Comparison of ENCODE assay signal across 35 cellular contexts in genomic region chr12:52844386-52844785, GRCh38. TPM values are rescaled to one million over a fixed set of nuclear protein-coding genes. Genes with fewer than 3 reads are reported as not detected.
"Had no signal": no experiment of that assay in that cellular context is flagged by ENCODE, and none has a peak within 500 bp of the region (broad histone marks: within the 10 kb centered on the region; RNA-seq: fewer than 3 reads in every experiment).

No MANE protein-coding gene starts in this region.

- H3K9me3 ChIP-seq: adrenal gland, ascending aorta had no signal

- H3K27ac ChIP-seq: adrenal gland, ascending aorta, cardiac muscle cell, VCaP had no signal

- H3K27ac Mint-ChIP-seq: activated B cell treated with CpG ODN at 0.5 μM for 24 hours; activated CD4-positive, alpha-beta memory T cell treated with anti-CD3 and anti-CD28 coated beads, Interleukin-2, amount 10 ng/mL, durations not matched to agents 7 days and 5 days; activated CD4-positive, alpha-beta T cell treated with anti-CD3 and anti-CD28 coated beads for 36 hours; activated CD4-positive, alpha-beta T cell treated with anti-CD3 and anti-CD28 coated beads, Interleukin-2, amount 10 ng/mL, durations not matched to agents 7 days and 5 days; activated CD8-positive, alpha-beta memory T cell treated with anti-CD3 and anti-CD28 coated beads, Interleukin-2, amount 10 ng/mL, durations not matched to agents 7 days and 5 days; activated CD8-positive, alpha-beta T cell treated with anti-CD3 and anti-CD28 coated beads, Interleukin-2, amount 10 ng/mL, durations not matched to agents 7 days and 5 days; activated naive CD4-positive, alpha-beta T cell treated with anti-CD3 and anti-CD28 coated beads, Interleukin-2, amount 10 ng/mL, durations not matched to agents 7 days and 5 days; activated naive CD4-positive, alpha-beta T cell treated with anti-CD3 and anti-CD28 coated beads, Interleukin-2, amount 50 U/mL, for 24 hours; activated naive CD8-positive, alpha-beta T cell; activated T-cell treated with anti-CD3 and anti-CD28 coated beads, Interleukin-2, amount 50 U/mL, for 72 hours; activated T-helper 1 cell treated with anti-CD3 and anti-CD28 coated beads, Interleukin-12 subunit alpha, Interleukin-12 subunit beta, Interleukin-2, Interleukin-4 antibody, amounts not matched to agents 30 ng/mL and 10 ng/mL and 1 ng/mL, durations not matched to agents 14 hours and 24 hours and 36 hours; activated T-helper 17 cell treated with anti-CD3 and anti-CD28 coated beads, Interleukin-2, amount 50 U/mL, for 72 hours; brain; T-cell; T-helper 17 cell had no signal

- H3K27me3 Mint-ChIP-seq: activated CD4-positive, alpha-beta T cell treated with anti-CD3 and anti-CD28 coated beads for 36 hours; activated CD4-positive, alpha-beta T cell treated with anti-CD3 and anti-CD28 coated beads, Interleukin-2, amount 10 ng/mL, durations not matched to agents 7 days and 5 days; activated naive CD4-positive, alpha-beta T cell treated with anti-CD3 and anti-CD28 coated beads, Interleukin-2, amount 50 U/mL, for 24 hours; activated naive CD8-positive, alpha-beta T cell had no signal

- H3K4me3 ChIP-seq: adrenal gland, ascending aorta, cardiac muscle cell had no signal

- FAIRE-seq: TTC549 had no signal

- H3K36me3 Mint-ChIP-seq: activated CD8-positive, alpha-beta memory T cell treated with anti-CD3 and anti-CD28 coated beads, Interleukin-2, amount 10 ng/mL, durations not matched to agents 7 days and 5 days; activated naive CD4-positive, alpha-beta T cell treated with anti-CD3 and anti-CD28 coated beads, Interleukin-2, amount 10 ng/mL, durations not matched to agents 7 days and 5 days; activated naive CD4-positive, alpha-beta T cell treated with anti-CD3 and anti-CD28 coated beads, Interleukin-2, amount 50 U/mL, for 24 hours; activated naive CD8-positive, alpha-beta T cell; brain; T-cell had no signal

- H3K9me3 Mint-ChIP-seq: activated B cell treated with CpG ODN at 0.5 μM for 24 hours; activated CD4-positive, alpha-beta memory T cell treated with anti-CD3 and anti-CD28 coated beads, Interleukin-2, amount 10 ng/mL, durations not matched to agents 7 days and 5 days; activated CD4-positive, alpha-beta T cell treated with anti-CD3 and anti-CD28 coated beads, Interleukin-2, amount 10 ng/mL, durations not matched to agents 7 days and 5 days; activated naive CD4-positive, alpha-beta T cell treated with anti-CD3 and anti-CD28 coated beads, Interleukin-2, amount 10 ng/mL, durations not matched to agents 7 days and 5 days; activated naive CD4-positive, alpha-beta T cell treated with anti-CD3 and anti-CD28 coated beads, Interleukin-2, amount 50 U/mL, for 24 hours; activated T-cell treated with anti-CD3 and anti-CD28 coated beads, Interleukin-2, amount 50 U/mL, for 4 hours; activated T-cell treated with anti-CD3 and anti-CD28 coated beads, Interleukin-2, amount 50 U/mL, for 72 hours; activated T-helper 1 cell treated with anti-CD3 and anti-CD28 coated beads, Interleukin-12 subunit alpha, Interleukin-12 subunit beta, Interleukin-2, Interleukin-4 antibody, amounts not matched to agents 30 ng/mL and 10 ng/mL and 1 ng/mL, durations not matched to agents 14 hours and 24 hours and 36 hours; activated T-helper 17 cell treated with anti-CD3 and anti-CD28 coated beads, Interleukin-2, amount 50 U/mL, for 72 hours; brain; central memory CD8-positive, alpha-beta T cell; T-cell had no signal

- H3K4me1 ChIP-seq: adrenal gland, ascending aorta had no signal

- DNase-seq: activated B cell treated with CpG ODN at 0.5 μM for 24 hours; activated CD4-positive, alpha-beta memory T cell treated with anti-CD3 and anti-CD28 coated beads, Interleukin-2, amount 10 ng/mL, durations not matched to agents 7 days and 5 days; activated CD4-positive, alpha-beta T cell treated with anti-CD3 and anti-CD28 coated beads for 1 hour; activated CD4-positive, alpha-beta T cell treated with anti-CD3 and anti-CD28 coated beads for 36 hours; activated CD4-positive, alpha-beta T cell treated with anti-CD3 and anti-CD28 coated beads for 48 hours; activated CD4-positive, alpha-beta T cell treated with anti-CD3 and anti-CD28 coated beads, Interleukin-2, amount 10 ng/mL, durations not matched to agents 7 days and 5 days; activated CD4-positive, alpha-beta T cell treated with anti-CD3 and anti-CD28 coated beads, Interleukin-2, amount 50 U/mL, for 48 hours; activated CD8-positive, alpha-beta memory T cell treated with anti-CD3 and anti-CD28 coated beads for 24 hours; activated CD8-positive, alpha-beta memory T cell treated with anti-CD3 and anti-CD28 coated beads, Interleukin-2, amount 10 ng/mL, durations not matched to agents 7 days and 5 days; activated CD8-positive, alpha-beta memory T cell treated with anti-CD3 and anti-CD28 coated beads, Interleukin-2, amount 50 U/mL, for 48 hours; activated CD8-positive, alpha-beta T cell treated with anti-CD3 and anti-CD28 coated beads, Interleukin-2, amount 10 ng/mL, durations not matched to agents 7 days and 5 days; activated effector memory CD4-positive, alpha-beta T cell treated with Interleukin-2 at 50 U/mL for 16 hours; activated gamma-delta T cell; activated naive CD4-positive, alpha-beta T cell treated with anti-CD3 and anti-CD28 coated beads, Interleukin-2, amount 10 ng/mL, durations not matched to agents 7 days and 5 days; activated naive CD4-positive, alpha-beta T cell treated with Interleukin-2 at 50 U/mL for 16 hours; activated T-cell treated with anti-CD3 and anti-CD28 coated beads, Interleukin-2, amount 50 U/mL, for 4 hours; activated T-cell treated with anti-CD3 and anti-CD28 coated beads, Interleukin-2, amount 50 U/mL, for 72 hours; adrenal gland; amniotic stem cell; caudate nucleus; cerebellar nuclear complex; T-cell; T-helper 17 cell had no signal

- H3K36me3 ChIP-seq: adrenal gland, ascending aorta, cardiac muscle cell had no signal

- H3K4me3 Mint-ChIP-seq: activated B cell treated with CpG ODN at 0.5 μM for 24 hours; activated CD4-positive, alpha-beta memory T cell treated with anti-CD3 and anti-CD28 coated beads, Interleukin-2, amount 10 ng/mL, durations not matched to agents 7 days and 5 days; activated CD4-positive, alpha-beta T cell treated with anti-CD3 and anti-CD28 coated beads for 36 hours; activated CD4-positive, alpha-beta T cell treated with anti-CD3 and anti-CD28 coated beads, Interleukin-2, amount 10 ng/mL, durations not matched to agents 7 days and 5 days; activated CD8-positive, alpha-beta memory T cell treated with anti-CD3 and anti-CD28 coated beads, Interleukin-2, amount 10 ng/mL, durations not matched to agents 7 days and 5 days; activated CD8-positive, alpha-beta T cell treated with anti-CD3 and anti-CD28 coated beads, Interleukin-2, amount 10 ng/mL, durations not matched to agents 7 days and 5 days; activated naive CD4-positive, alpha-beta T cell treated with anti-CD3 and anti-CD28 coated beads, Interleukin-2, amount 10 ng/mL, durations not matched to agents 7 days and 5 days; activated naive CD4-positive, alpha-beta T cell treated with anti-CD3 and anti-CD28 coated beads, Interleukin-2, amount 50 U/mL, for 24 hours; activated naive CD8-positive, alpha-beta T cell; activated T-cell treated with anti-CD3 and anti-CD28 coated beads, Interleukin-2, amount 50 U/mL, for 4 hours; activated T-cell treated with anti-CD3 and anti-CD28 coated beads, Interleukin-2, amount 50 U/mL, for 72 hours; activated T-helper 1 cell treated with anti-CD3 and anti-CD28 coated beads, Interleukin-12 subunit alpha, Interleukin-12 subunit beta, Interleukin-2, Interleukin-4 antibody, amounts not matched to agents 30 ng/mL and 10 ng/mL and 1 ng/mL, durations not matched to agents 14 hours and 24 hours and 36 hours; activated T-helper 17 cell treated with anti-CD3 and anti-CD28 coated beads, Interleukin-2, amount 50 U/mL, for 72 hours; brain; central memory CD8-positive, alpha-beta T cell; T-cell; T-helper 17 cell had no signal

- H3K27me3 ChIP-seq: adrenal gland, ascending aorta had no signal

- H3K4me1 Mint-ChIP-seq: activated B cell treated with CpG ODN at 0.5 μM for 24 hours; activated CD4-positive, alpha-beta memory T cell treated with anti-CD3 and anti-CD28 coated beads, Interleukin-2, amount 10 ng/mL, durations not matched to agents 7 days and 5 days; activated naive CD4-positive, alpha-beta T cell treated with anti-CD3 and anti-CD28 coated beads, Interleukin-2, amount 10 ng/mL, durations not matched to agents 7 days and 5 days; activated T-helper 17 cell treated with anti-CD3 and anti-CD28 coated beads, Interleukin-2, amount 50 U/mL, for 72 hours had no signal

RNA-seq across cellular contexts. Expression of gene KRT78, which starts 4.4 kb away (rescaled TPM):
- total RNA-seq: activated B cell treated with CpG ODN at 0.5 μM for 24 hours; activated CD4-positive, alpha-beta memory T cell treated with anti-CD3 and anti-CD28 coated beads, Interleukin-2, amount 10 ng/mL, durations not matched to agents 7 days and 5 days; activated CD4-positive, alpha-beta T cell treated with anti-CD3 and anti-CD28 coated beads for 36 hours; activated CD4-positive, alpha-beta T cell treated with anti-CD3 and anti-CD28 coated beads, Interleukin-2, amount 10 ng/mL, durations not matched to agents 7 days and 5 days; activated CD8-positive, alpha-beta memory T cell treated with anti-CD3 and anti-CD28 coated beads, Interleukin-2, amount 10 ng/mL, durations not matched to agents 7 days and 5 days; activated CD8-positive, alpha-beta T cell treated with anti-CD3 and anti-CD28 coated beads, Interleukin-2, amount 10 ng/mL, durations not matched to agents 7 days and 5 days; activated T-cell treated with anti-CD3 and anti-CD28 coated beads, Interleukin-2, amount 50 U/mL, for 4 hours; activated T-cell treated with anti-CD3 and anti-CD28 coated beads, Interleukin-2, amount 50 U/mL, for 72 hours; activated T-helper 1 cell treated with anti-CD3 and anti-CD28 coated beads, Interleukin-12 subunit alpha, Interleukin-12 subunit beta, Interleukin-2, Interleukin-4 antibody, amounts not matched to agents 30 ng/mL and 10 ng/mL and 1 ng/mL, durations not matched to agents 14 hours and 24 hours and 36 hours; activated T-helper 17 cell treated with anti-CD3 and anti-CD28 coated beads, Interleukin-2, amount 50 U/mL, for 72 hours; adrenal gland; ascending aorta; cardiac muscle cell; T-cell; T-helper 1 cell treated with Interleukin-12 subunit alpha and Interleukin-12 subunit beta and Interleukin-4 antibody, amounts not matched to agents 30 ng/mL and 1 ng/mL, for 36 hours; T-helper 17 cell; T-helper 2 cell treated with Interferon-gamma antibody and Interleukin-4, amounts not matched to agents 100 ng/mL and 5 ng/mL, for 36 hours had no signal
- polyA plus RNA-seq: cardiac muscle cell had no signal

RNA-seq across cellular contexts. Expression of gene KRT79, which starts 10.3 kb away (rescaled TPM):
- total RNA-seq: activated B cell treated with CpG ODN at 0.5 μM for 24 hours; activated CD4-positive, alpha-beta memory T cell treated with anti-CD3 and anti-CD28 coated beads, Interleukin-2, amount 10 ng/mL, durations not matched to agents 7 days and 5 days; activated CD4-positive, alpha-beta T cell treated with anti-CD3 and anti-CD28 coated beads, Interleukin-2, amount 10 ng/mL, durations not matched to agents 7 days and 5 days; activated CD8-positive, alpha-beta T cell treated with anti-CD3 and anti-CD28 coated beads, Interleukin-2, amount 10 ng/mL, durations not matched to agents 7 days and 5 days; activated T-helper 1 cell treated with anti-CD3 and anti-CD28 coated beads, Interleukin-12 subunit alpha, Interleukin-12 subunit beta, Interleukin-2, Interleukin-4 antibody, amounts not matched to agents 30 ng/mL and 10 ng/mL and 1 ng/mL, durations not matched to agents 14 hours and 24 hours and 36 hours; adrenal gland; ascending aorta; cardiac muscle cell; T-helper 1 cell treated with Interleukin-12 subunit alpha and Interleukin-12 subunit beta and Interleukin-4 antibody, amounts not matched to agents 30 ng/mL and 1 ng/mL, for 36 hours; T-helper 17 cell; T-helper 2 cell treated with Interferon-gamma antibody and Interleukin-4, amounts not matched to agents 100 ng/mL and 5 ng/mL, for 36 hours had no signal
- polyA plus RNA-seq: cardiac muscle cell had no signal

RNA-seq across cellular contexts. Expression of gene KRT4, which starts 30.5 kb away (rescaled TPM):
- total RNA-seq: activated B cell treated with CpG ODN at 0.5 μM for 24 hours; activated CD4-positive, alpha-beta memory T cell treated with anti-CD3 and anti-CD28 coated beads, Interleukin-2, amount 10 ng/mL, durations not matched to agents 7 days and 5 days; activated CD4-positive, alpha-beta T cell treated with anti-CD3 and anti-CD28 coated beads for 36 hours; activated CD4-positive, alpha-beta T cell treated with anti-CD3 and anti-CD28 coated beads, Interleukin-2, amount 10 ng/mL, durations not matched to agents 7 days and 5 days; activated CD8-positive, alpha-beta memory T cell treated with anti-CD3 and anti-CD28 coated beads, Interleukin-2, amount 10 ng/mL, durations not matched to agents 7 days and 5 days; activated CD8-positive, alpha-beta T cell treated with anti-CD3 and anti-CD28 coated beads, Interleukin-2, amount 10 ng/mL, durations not matched to agents 7 days and 5 days; activated T-cell treated with anti-CD3 and anti-CD28 coated beads, Interleukin-2, amount 50 U/mL, for 4 hours; activated T-helper 1 cell treated with anti-CD3 and anti-CD28 coated beads, Interleukin-12 subunit alpha, Interleukin-12 subunit beta, Interleukin-2, Interleukin-4 antibody, amounts not matched to agents 30 ng/mL and 10 ng/mL and 1 ng/mL, durations not matched to agents 14 hours and 24 hours and 36 hours; activated T-helper 17 cell treated with anti-CD3 and anti-CD28 coated beads, Interleukin-2, amount 50 U/mL, for 72 hours; ascending aorta; cardiac muscle cell; T-cell; T-helper 1 cell treated with Interleukin-12 subunit alpha and Interleukin-12 subunit beta and Interleukin-4 antibody, amounts not matched to agents 30 ng/mL and 1 ng/mL, for 36 hours; T-helper 17 cell; T-helper 2 cell treated with Interferon-gamma antibody and Interleukin-4, amounts not matched to agents 100 ng/mL and 5 ng/mL, for 36 hours had no signal
- polyA plus RNA-seq: cardiac muscle cell had no signal

RNA-seq across cellular contexts. Expression of gene KRT3, which starts 48.5 kb away (rescaled TPM):
- total RNA-seq: activated B cell treated with CpG ODN at 0.5 μM for 24 hours; activated CD4-positive, alpha-beta memory T cell treated with anti-CD3 and anti-CD28 coated beads, Interleukin-2, amount 10 ng/mL, durations not matched to agents 7 days and 5 days; activated CD4-positive, alpha-beta T cell treated with anti-CD3 and anti-CD28 coated beads for 36 hours; activated CD4-positive, alpha-beta T cell treated with anti-CD3 and anti-CD28 coated beads, Interleukin-2, amount 10 ng/mL, durations not matched to agents 7 days and 5 days; activated CD8-positive, alpha-beta memory T cell treated with anti-CD3 and anti-CD28 coated beads, Interleukin-2, amount 10 ng/mL, durations not matched to agents 7 days and 5 days; activated CD8-positive, alpha-beta T cell treated with anti-CD3 and anti-CD28 coated beads, Interleukin-2, amount 10 ng/mL, durations not matched to agents 7 days and 5 days; activated T-cell treated with anti-CD3 and anti-CD28 coated beads, Interleukin-2, amount 50 U/mL, for 4 hours; activated T-cell treated with anti-CD3 and anti-CD28 coated beads, Interleukin-2, amount 50 U/mL, for 72 hours; activated T-helper 17 cell treated with anti-CD3 and anti-CD28 coated beads, Interleukin-2, amount 50 U/mL, for 72 hours; adrenal gland; ascending aorta; cardiac muscle cell; T-cell; T-helper 1 cell treated with Interleukin-12 subunit alpha and Interleukin-12 subunit beta and Interleukin-4 antibody, amounts not matched to agents 30 ng/mL and 1 ng/mL, for 36 hours; T-helper 17 cell; T-helper 2 cell treated with Interferon-gamma antibody and Interleukin-4, amounts not matched to agents 100 ng/mL and 5 ng/mL, for 36 hours had no signal
- polyA plus RNA-seq: adrenal gland, cardiac muscle cell had no signal
